In genomic region chr19:18985257-18985656, GRCh38 we compare ENCODE assay signal across 14 cellular contexts. TPM values are rescaled to one million over a fixed set of nuclear protein-coding genes. Genes with fewer than 3 reads are reported as not detected.
DNase-seq lines count a peak whose midpoint lies in the region; ATAC-seq and TF ChIP-seq lines count a peak whose summit lies in the region.
"Had no signal": no experiment of that assay in that cellular context is flagged by ENCODE, and none has a peak within 500 bp of the region (broad histone marks: within the 10 kb centered on the region; RNA-seq: fewer than 3 reads in every experiment).

No MANE protein-coding gene starts in this region.

- no peak overlapping the region for H3K4me3 Mint-ChIP-seq in type B pancreatic cell
- no peak overlapping the region for H3K4me3 Mint-ChIP-seq in activated CD4-positive, alpha-beta T cell treated with anti-CD3 and anti-CD28 coated beads for 36 hours
- H3K4me3 Mint-ChIP-seq in CD8-positive, alpha-beta memory T cell = no peak overlapping the region

- H3K9me3 Mint-ChIP-seq in type B pancreatic cell = no peaks in the 10 kb centered on the region
- H3K9me3 Mint-ChIP-seq in activated CD4-positive, alpha-beta T cell treated with anti-CD3 and anti-CD28 coated beads for 36 hours (ENCODE audit: low read depth) = no peaks in the 10 kb centered on the region
- no peaks in the 10 kb centered on the region for H3K9me3 Mint-ChIP-seq in CD8-positive, alpha-beta memory T cell

- H3K9me3 ChIP-seq in right atrium auricular region = no peaks in the 10 kb centered on the region
- H3K9me3 ChIP-seq in CD8-positive, alpha-beta memory T cell (ENCODE audit: low read length) = no peaks in the 10 kb centered on the region
- H3K9me3 ChIP-seq: A549, Peyer's patch, thoracic aorta had no signal

- H3K4me3 ChIP-seq in right atrium auricular region (no peak overlapping the region), dorsolateral prefrontal cortex (peak overlapping the region in 2 of 59 donors; percentile 4 to 14)
- no peak overlapping the region for H3K4me3 ChIP-seq in CD8-positive, alpha-beta memory T cell (ENCODE audit: low read length)
- H3K4me3 ChIP-seq: A549, Peyer's patch, thoracic aorta had no signal

- no peaks in the 10 kb centered on the region for H3K36me3 Mint-ChIP-seq in type B pancreatic cell
- H3K36me3 Mint-ChIP-seq in activated CD4-positive, alpha-beta T cell treated with anti-CD3 and anti-CD28 coated beads for 36 hours (ENCODE audit: low read depth) = no peaks in the 10 kb centered on the region
- H3K36me3 Mint-ChIP-seq in CD8-positive, alpha-beta memory T cell = no peaks in the 10 kb centered on the region

- H3K27me3 ChIP-seq in right atrium auricular region (no peaks in the 10 kb centered on the region), dorsolateral prefrontal cortex (no peaks in the 10 kb centered on the region)
- peaks cover 8% of the 10 kb centered on the region for H3K27me3 ChIP-seq in CD8-positive, alpha-beta memory T cell (ENCODE audit: insufficient read depth, low read length, poor library complexity, severe bottlenecking)
- H3K27me3 ChIP-seq: Peyer's patch had no signal

- no peak overlapping the region for H3K27ac Mint-ChIP-seq in type B pancreatic cell
- H3K27ac Mint-ChIP-seq in activated CD4-positive, alpha-beta T cell treated with anti-CD3 and anti-CD28 coated beads for 36 hours = no peak overlapping the region
- H3K27ac Mint-ChIP-seq in CD8-positive, alpha-beta memory T cell = no peak overlapping the region

- peaks cover 5% of the 10 kb centered on the region for H3K4me1 Mint-ChIP-seq in type B pancreatic cell (ENCODE audit: unreplicated experiment)
- H3K4me1 Mint-ChIP-seq in activated CD4-positive, alpha-beta T cell treated with anti-CD3 and anti-CD28 coated beads for 36 hours = no peaks in the 10 kb centered on the region
- no peaks in the 10 kb centered on the region for H3K4me1 Mint-ChIP-seq in CD8-positive, alpha-beta memory T cell

- H3K27me3 Mint-ChIP-seq in type B pancreatic cell = peaks cover 30% of the 10 kb centered on the region
- peaks cover 10% of the 10 kb centered on the region for H3K27me3 Mint-ChIP-seq in activated CD4-positive, alpha-beta T cell treated with anti-CD3 and anti-CD28 coated beads for 36 hours
- peaks cover 10 to 17% of the 10 kb centered on the region in 2 donors for H3K27me3 Mint-ChIP-seq in CD8-positive, alpha-beta memory T cell

- no peak overlapping the region for H3K27ac ChIP-seq in right atrium auricular region
- H3K27ac ChIP-seq in dorsolateral prefrontal cortex = peak overlapping the region in 50 of 59 donors; percentile 4 to 82 (median 64)
- H3K27ac ChIP-seq in CD8-positive, alpha-beta memory T cell (ENCODE audit: low read depth, low read length) = no peak overlapping the region
- H3K27ac ChIP-seq: A549, thoracic aorta had no signal

- peaks cover 0 to 7% of the 10 kb centered on the region in 2 donors for H3K4me1 ChIP-seq in right atrium auricular region
- no peaks in the 10 kb centered on the region for H3K4me1 ChIP-seq in CD8-positive, alpha-beta memory T cell (ENCODE audit: insufficient read depth, low read length)
- H3K4me1 ChIP-seq: A549 had no signal

- ATAC-seq in Right ventricle myocardium superior (ENCODE audit: poor library complexity) (peak; percentile 21), GM18520 (IDR thresholded peaks at IDR 0.05; ENCODE audit: unreplicated experiment) (no peak)
- no peak for ATAC-seq in activated CD4-positive, alpha-beta T cell treated with anti-CD3 and anti-CD28 coated beads for 36 hours
- ATAC-seq: A549 had no signal

- no peaks in the 10 kb centered on the region for H3K36me3 ChIP-seq in right atrium auricular region
- no peaks in the 10 kb centered on the region for H3K36me3 ChIP-seq in CD8-positive, alpha-beta memory T cell (ENCODE audit: insufficient read depth, low read length)
- H3K36me3 ChIP-seq: Peyer's patch, thoracic aorta had no signal

- no peak for DNase-seq in Right ventricle myocardium superior
- DNase-seq in right atrium auricular region (ENCODE audit: low spot score) = no peak
- DNase-seq in dorsolateral prefrontal cortex = peak in 3 of 10 donors; percentile 34 to 47 (median 45)
- peak; percentile 65 for DNase-seq in midbrain (lab: John Stamatoyannopoulos, UW)
- no peak for DNase-seq in type B pancreatic cell (ENCODE audit: extremely low spot score, unreplicated experiment)
- no peak for DNase-seq in activated CD4-positive, alpha-beta T cell treated with anti-CD3 and anti-CD28 coated beads for 36 hours
- DNase-seq in CD8-positive, alpha-beta memory T cell = no peak
- DNase-seq: DMS79 treated with DMSO at 0.1 percent for 48 hours, Karpas-422, Peyer's patch, right cardiac atrium had no signal

- CTCF ChIA-PET in activated CD4-positive, alpha-beta T cell treated with anti-CD3 and anti-CD28 coated beads for 36 hours (lab: Charles Lee) = interaction anchor here (0.7 kb wide), 1 partner anchor 597 kb away, joined by 3 read pairs; no protein-coding TSS in a partner anchor
- CTCF ChIA-PET in CD8-positive, alpha-beta memory T cell (lab: Charles Lee) = no interaction called here

- intact Hi-C loops in Right ventricle myocardium superior (cut with DNase I) (no loop called here), dorsolateral prefrontal cortex (cut with DNase I) (loop anchor here in 1 of 2 donors (5.0 kb wide), 1 partner anchor 63 kb away; no protein-coding TSS in a partner anchor)
- intact Hi-C loops in activated CD4-positive, alpha-beta T cell treated with anti-CD3 and anti-CD28 coated beads for 36 hours (cut with DNase I, micrococcal nuclease) = no loop called here

- POLR2A ChIA-PET in activated CD4-positive, alpha-beta T cell treated with anti-CD3 and anti-CD28 coated beads for 36 hours (lab: Charles Lee) = no interaction called here
- POLR2A ChIA-PET in CD8-positive, alpha-beta memory T cell (lab: Charles Lee) = no interaction called here

- TF ChIP-seq CTCF in right atrium auricular region (IDR thresholded peaks at IDR 0.05) (no peak), dorsolateral prefrontal cortex (IDR thresholded peaks at IDR 0.05 in 54 of 56, conservative IDR thresholded peaks at IDR 0.05 in 2 of 56; ENCODE audit: low read depth in 1 of 56, partially characterized antibody in 56 of 56) (peak in 1 of 56 donors; percentile 16), type B pancreatic cell (conservative IDR thresholded peaks at IDR 0.05) (no peak)

RNA-seq across cellular contexts. Expression of gene HOMER3, which starts 44.2 kb away (rescaled TPM):
- total RNA-seq in Right ventricle myocardium superior (9.9 TPM), right atrium auricular region (10 to 100 TPM; 13.6 to 39.8 TPM), dorsolateral prefrontal cortex (10 to 100 TPM; 11.7 to 52.8 (median 22.9) TPM), type B pancreatic cell (ENCODE audit: low replicate concordance) (20.8 and 38.6 TPM in 2 replicates)
- under 1 TPM; 0.46 to 0.62 TPM for total RNA-seq in activated CD4-positive, alpha-beta T cell treated with anti-CD3 and anti-CD28 coated beads for 36 hours
- total RNA-seq in CD8-positive, alpha-beta memory T cell = 1 to 10 TPM; 1.2 to 1.3 TPM
- 0.58 TPM for polyA plus RNA-seq in CD8-positive, alpha-beta memory T cell

RNA-seq across cellular contexts. Expression of gene SUGP2, which starts 48.1 kb away (rescaled TPM):
- total RNA-seq in Right ventricle myocardium superior (58.8 TPM), right atrium auricular region (10 to 100 TPM; 25.4 to 36.1 TPM), dorsolateral prefrontal cortex (100 to 1,000 TPM; 143 to 254 (median 191) TPM), type B pancreatic cell (ENCODE audit: low replicate concordance) (58.6 and 123 TPM in 2 replicates)
- 100 to 1,000 TPM in 1 of 2 experiments, 10 to 100 TPM in 1; 89.8 to 104 TPM for total RNA-seq in activated CD4-positive, alpha-beta T cell treated with anti-CD3 and anti-CD28 coated beads for 36 hours
- total RNA-seq in CD8-positive, alpha-beta memory T cell = 10 to 100 TPM; 77.6 to 81.2 TPM
- polyA plus RNA-seq in CD8-positive, alpha-beta memory T cell = 10.0 TPM

RNA-seq across cellular contexts. Expression of gene ARMC6, which starts 48.1 kb away (rescaled TPM):
- total RNA-seq in Right ventricle myocardium superior (15.1 TPM), right atrium auricular region (10 to 100 TPM; 13.7 to 14.4 TPM), dorsolateral prefrontal cortex (10 to 100 TPM; 16.2 to 34.3 (median 24.2) TPM), type B pancreatic cell (ENCODE audit: low replicate concordance) (28.2 and 34.6 TPM in 2 replicates)
- total RNA-seq in activated CD4-positive, alpha-beta T cell treated with anti-CD3 and anti-CD28 coated beads for 36 hours = 10 to 100 TPM; 33.0 to 40.8 TPM
- 10 to 100 TPM; 57.6 to 61.9 TPM for total RNA-seq in CD8-positive, alpha-beta memory T cell
- polyA plus RNA-seq in CD8-positive, alpha-beta memory T cell = 34.1 TPM

Comparison
In these comparisons a context has a peak if more than half of its experiments do, and no peak if none do; other contexts are left out.
1. H3K27ac ChIP-seq: peak in dorsolateral prefrontal cortex (50 of 59); none in right atrium auricular region (0 of 2) and CD8-positive, alpha-beta memory T cell (single experiment).